In the genomic region with DNA sequence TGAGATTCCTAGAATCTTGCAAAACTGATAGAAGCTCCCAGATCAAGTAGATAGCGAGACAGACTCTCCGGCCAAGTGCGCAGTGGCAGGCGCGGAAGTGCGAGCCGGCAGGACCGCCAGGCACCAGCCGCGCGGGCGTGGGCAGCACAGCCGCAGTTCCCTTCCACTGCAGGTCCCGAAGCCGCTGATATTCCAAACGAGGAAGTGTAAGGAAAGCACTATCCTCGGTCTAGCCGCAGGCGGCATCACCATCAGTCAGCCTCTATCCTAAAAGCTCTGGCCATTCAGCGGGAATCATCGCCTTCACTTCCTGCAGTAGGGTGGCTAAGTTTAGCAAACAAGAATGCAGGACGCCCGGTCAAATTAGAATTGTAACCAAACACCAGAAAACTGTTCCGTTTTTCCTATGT, we compare ENCODE assay signal across 1 cellular context.
TF ChIP-seq lines count a peak whose summit lies in the region.

No MANE protein-coding gene starts in this region.

TF ChIP-seq in K562, 482 proteins besides CTCF, POLR2A, EP300 and RAD21 (continued from another document):
- TF ChIP-seq JUND (IDR thresholded peaks at IDR 0.05; ENCODE audit: borderline replicate concordance, low read depth, low read length) (0 out of 2 replicates have a peak, but pooled peaks have one; percentile 18), JUND (tag; IDR thresholded peaks at IDR 0.05; ENCODE audit: borderline replicate concordance, low read depth, low read length) (no peak), NR4A1 (CRISPR knock-in tag; IDR thresholded peaks at IDR 0.05) (0 out of 2 replicates have a peak, but pooled peaks have one; percentile 21), NR4A1 (tag; IDR thresholded peaks at IDR 0.05) (no peak), TRIM28 (IDR thresholded peaks at IDR 0.05) (peak; percentile 51; the same call in 1 of the 2 replicates), ETV1 (tag; conservative IDR thresholded peaks at IDR 0.05; ENCODE audit: low read depth) (peak; percentile 43; the same call in 1 of the 2 replicates), DPF2 (IDR thresholded peaks at IDR 0.05) (0 out of 2 replicates have a peak, but pooled peaks have one; percentile 16), BCOR (IDR thresholded peaks at IDR 0.05) (0 out of 2 replicates have a peak, but pooled peaks have one; percentile 2), AFF1 (IDR thresholded peaks at IDR 0.05; ENCODE audit: low read depth in 1 of 2, partially characterized antibody in 2 of 2) (peak; percentile 39), NBN (IDR thresholded peaks at IDR 0.05; ENCODE audit: low read depth) (peak; percentile 41; the same call in 1 of the 2 replicates), NRF1 (conservative IDR thresholded peaks at IDR 0.05 in 1 of 2, IDR thresholded peaks at IDR 0.05 in 1 of 2) (peak; percentile 82 to 86), GABPA (tag; conservative IDR thresholded peaks at IDR 0.05; ENCODE audit: low read depth) (no peak), ZKSCAN8 (CRISPR knock-in tag; IDR thresholded peaks at IDR 0.05) (peak; percentile 94)
- TF ChIP-seq, protein P1, sequence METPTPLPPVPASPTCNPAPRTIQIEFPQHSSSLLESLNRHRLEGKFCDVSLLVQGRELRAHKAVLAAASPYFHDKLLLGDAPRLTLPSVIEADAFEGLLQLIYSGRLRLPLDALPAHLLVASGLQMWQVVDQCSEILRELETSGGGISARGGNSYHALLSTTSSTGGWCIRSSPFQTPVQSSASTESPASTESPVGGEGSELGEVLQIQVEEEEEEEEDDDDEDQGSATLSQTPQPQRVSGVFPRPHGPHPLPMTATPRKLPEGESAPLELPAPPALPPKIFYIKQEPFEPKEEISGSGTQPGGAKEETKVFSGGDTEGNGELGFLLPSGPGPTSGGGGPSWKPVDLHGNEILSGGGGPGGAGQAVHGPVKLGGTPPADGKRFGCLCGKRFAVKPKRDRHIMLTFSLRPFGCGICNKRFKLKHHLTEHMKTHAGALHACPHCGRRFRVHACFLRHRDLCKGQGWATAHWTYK (CRISPR knock-in tag; IDR thresholded peaks at IDR 0.05) = no peak
